Comparison of ENCODE assay signal across 8 cellular contexts in genomic region chr3:128650096-128651050, GRCh38. TPM values are rescaled to one million over a fixed set of nuclear protein-coding genes. Genes with fewer than 3 reads are reported as not detected.
A peak's percentile ranks its signal among the peaks of the same experiment; 100 is the strongest.
DNase-seq lines count a peak whose midpoint lies in the region; ATAC-seq and TF ChIP-seq lines count a peak whose summit lies in the region.

RPN1 (minus strand) TSS chr3:128650818; CDS start chr3:128650800, 18 bp downstream.

- H3K36me3 Mint-ChIP-seq in activated naive CD4-positive, alpha-beta T cell treated with anti-CD3 and anti-CD28 coated beads, Interleukin-2, amount 10 ng/mL, durations not matched to agents 7 days and 5 days: peaks cover 15% of the 10 kb centered on the region

- peak within 1 kb of the TSS; percentile 98 for H3K9ac ChIP-seq in SK-N-MC (ENCODE audit: insufficient read length)

- WGBS in gastroesophageal sphincter (ENCODE audit: low coverage in 1 of 2), 2 donors: no CpG with 5 or more reads among the region's 96 CpGs

- CTCF ChIA-PET in activated naive CD4-positive, alpha-beta T cell treated with anti-CD3 and anti-CD28 coated beads, Interleukin-2, amount 10 ng/mL, durations not matched to agents 7 days and 5 days (lab: Charles Lee): interaction anchor here (0.5 to 2.2 kb wide), 6 partner anchors 10 to 560 kb away, joined by 3 to 9 read pairs (median 4); no protein-coding TSS in a partner anchor

- TF ChIP-seq CTCF in gastroesophageal sphincter (IDR thresholded peaks at IDR 0.05) (no peak), neutrophil (IDR thresholded peaks at IDR 0.05) (peak; percentile 31), subcutaneous adipose tissue (IDR thresholded peaks at IDR 0.05; ENCODE audit: low read depth) (no peak)

- H3K36me3 ChIP-seq in SK-N-MC (ENCODE audit: insufficient read depth, low read length) (peaks cover 19% of the 10 kb centered on the region), gastroesophageal sphincter (no peaks in the 10 kb centered on the region), neutrophil (no peaks in the 10 kb centered on the region)

- peak; percentile 82 to 88 for TF ChIP-seq POLR2A in gastroesophageal sphincter (IDR thresholded peaks at IDR 0.05)

- peak within 1 kb of the TSS; percentile 92 for H3K4me3 ChIP-seq in GM08714 (ENCODE audit: low read length)
- H3K4me3 ChIP-seq in SK-N-MC: peak within 1 kb of the TSS; percentile 78
- peak within 1 kb of the TSS; percentile 89 to 100 for H3K4me3 ChIP-seq in gastroesophageal sphincter
- H3K4me3 ChIP-seq in neutrophil (ENCODE audit: low read depth in 1 of 2, low read length in 1 of 2): peak within 1 kb of the TSS; percentile 87 to 98

- peak; percentile 85 for DNase-seq in NCI-H1048 (lab: John Stamatoyannopoulos, UW)
- DNase-seq in SK-N-MC (ENCODE audit: low read depth, low spot score): peak; percentile 94
- peak; percentile 98 for DNase-seq in activated naive CD4-positive, alpha-beta T cell treated with anti-CD3 and anti-CD28 coated beads, Interleukin-2, amount 10 ng/mL, durations not matched to agents 7 days and 5 days

- H3K27me3 Mint-ChIP-seq in activated naive CD4-positive, alpha-beta T cell treated with anti-CD3 and anti-CD28 coated beads, Interleukin-2, amount 10 ng/mL, durations not matched to agents 7 days and 5 days: no peaks in the 10 kb centered on the region

- peak within 1 kb of the TSS; percentile 83 for H3K4me3 Mint-ChIP-seq in activated naive CD4-positive, alpha-beta T cell treated with anti-CD3 and anti-CD28 coated beads, Interleukin-2, amount 10 ng/mL, durations not matched to agents 7 days and 5 days

- peak within 1 kb of the TSS; percentile 92 for H3K27ac Mint-ChIP-seq in activated naive CD4-positive, alpha-beta T cell treated with anti-CD3 and anti-CD28 coated beads, Interleukin-2, amount 10 ng/mL, durations not matched to agents 7 days and 5 days

- peak within 1 kb of the TSS; percentile 85 for H3K27ac ChIP-seq in SK-N-MC
- H3K27ac ChIP-seq in gastroesophageal sphincter: peak within 1 kb of the TSS; percentile 94 to 100 (median 98)
- H3K27ac ChIP-seq in neutrophil: peak within 1 kb of the TSS; percentile 87

- H3K9me3 ChIP-seq in SK-N-MC (ENCODE audit: low read depth, low read length) (peaks cover 4% of the 10 kb centered on the region; the same call in 1 of the 2 replicates), gastroesophageal sphincter (no peaks in the 10 kb centered on the region), neutrophil (no peaks in the 10 kb centered on the region)

- H3K9me3 Mint-ChIP-seq in activated naive CD4-positive, alpha-beta T cell treated with anti-CD3 and anti-CD28 coated beads, Interleukin-2, amount 10 ng/mL, durations not matched to agents 7 days and 5 days: no peaks in the 10 kb centered on the region

- peaks cover 45% of the 10 kb centered on the region for H3K4me1 Mint-ChIP-seq in activated naive CD4-positive, alpha-beta T cell treated with anti-CD3 and anti-CD28 coated beads, Interleukin-2, amount 10 ng/mL, durations not matched to agents 7 days and 5 days

- H3K27me3 ChIP-seq in gastroesophageal sphincter: no peaks in the 10 kb centered on the region
- no peaks in the 10 kb centered on the region for H3K27me3 ChIP-seq in neutrophil

- H3K4me1 ChIP-seq in gastroesophageal sphincter (peaks cover 0 to 56% (median 4%) of the 10 kb centered on the region in 3 donors), neutrophil (ENCODE audit: control insufficient read depth in 1 of 2, insufficient read depth in 1 of 2, low read depth in 1 of 2, low read length in 1 of 2) (peaks cover 47 to 53% of the 10 kb centered on the region in 2 experiments)

- peak; percentile 95 for ATAC-seq in HG02588 (IDR thresholded peaks at IDR 0.05; ENCODE audit: unreplicated experiment)
- peak; percentile 99 for ATAC-seq in gastroesophageal sphincter

- no peak for TF ChIP-seq EP300 in gastroesophageal sphincter (IDR thresholded peaks at IDR 0.05)

RNA-seq across cellular contexts. Expression of gene RPN1, which starts in this region (rescaled TPM):
- 100 to 1,000 TPM; 144 to 243 (median 182) TPM for total RNA-seq in gastroesophageal sphincter
- total RNA-seq in subcutaneous adipose tissue: 100 to 1,000 TPM; 179 to 268 (median 193) TPM

Comparison
In these comparisons a context has a peak if more than half of its experiments do, and no peak if none do; other contexts are left out.
1. Peak in every context shown above with its lines: DNase-seq, ATAC-seq, H3K4me3 ChIP-seq and H3K27ac ChIP-seq.